Comparison of ENCODE assay signal across 1 cellular context in the genomic region with DNA sequence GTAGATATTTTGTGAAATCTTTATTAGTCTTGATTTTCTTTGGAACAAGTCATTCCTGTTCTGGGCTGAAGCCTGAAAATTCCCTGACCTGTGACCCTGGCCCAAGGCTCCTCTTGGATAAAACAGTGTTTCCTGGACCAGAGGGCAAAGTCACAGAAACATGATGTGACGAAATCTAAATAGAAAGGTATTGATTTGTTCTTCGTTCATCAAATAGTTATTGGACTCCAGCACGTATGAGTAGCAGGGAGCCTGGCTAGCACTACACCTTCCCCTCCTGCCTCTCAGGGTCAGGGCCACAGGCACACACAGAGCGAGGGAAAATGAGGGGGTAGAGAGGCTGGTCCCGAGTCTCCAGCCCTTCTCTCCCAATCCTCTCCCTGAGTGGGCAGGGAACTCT.
TF ChIP-seq lines count a peak whose summit lies in the region.

No MANE protein-coding gene starts in this region.

TF ChIP-seq in HepG2, 621 proteins besides CTCF, POLR2A, EP300 and RAD21 (continued from another document and continues in another):
- TF ChIP-seq, protein P1, sequence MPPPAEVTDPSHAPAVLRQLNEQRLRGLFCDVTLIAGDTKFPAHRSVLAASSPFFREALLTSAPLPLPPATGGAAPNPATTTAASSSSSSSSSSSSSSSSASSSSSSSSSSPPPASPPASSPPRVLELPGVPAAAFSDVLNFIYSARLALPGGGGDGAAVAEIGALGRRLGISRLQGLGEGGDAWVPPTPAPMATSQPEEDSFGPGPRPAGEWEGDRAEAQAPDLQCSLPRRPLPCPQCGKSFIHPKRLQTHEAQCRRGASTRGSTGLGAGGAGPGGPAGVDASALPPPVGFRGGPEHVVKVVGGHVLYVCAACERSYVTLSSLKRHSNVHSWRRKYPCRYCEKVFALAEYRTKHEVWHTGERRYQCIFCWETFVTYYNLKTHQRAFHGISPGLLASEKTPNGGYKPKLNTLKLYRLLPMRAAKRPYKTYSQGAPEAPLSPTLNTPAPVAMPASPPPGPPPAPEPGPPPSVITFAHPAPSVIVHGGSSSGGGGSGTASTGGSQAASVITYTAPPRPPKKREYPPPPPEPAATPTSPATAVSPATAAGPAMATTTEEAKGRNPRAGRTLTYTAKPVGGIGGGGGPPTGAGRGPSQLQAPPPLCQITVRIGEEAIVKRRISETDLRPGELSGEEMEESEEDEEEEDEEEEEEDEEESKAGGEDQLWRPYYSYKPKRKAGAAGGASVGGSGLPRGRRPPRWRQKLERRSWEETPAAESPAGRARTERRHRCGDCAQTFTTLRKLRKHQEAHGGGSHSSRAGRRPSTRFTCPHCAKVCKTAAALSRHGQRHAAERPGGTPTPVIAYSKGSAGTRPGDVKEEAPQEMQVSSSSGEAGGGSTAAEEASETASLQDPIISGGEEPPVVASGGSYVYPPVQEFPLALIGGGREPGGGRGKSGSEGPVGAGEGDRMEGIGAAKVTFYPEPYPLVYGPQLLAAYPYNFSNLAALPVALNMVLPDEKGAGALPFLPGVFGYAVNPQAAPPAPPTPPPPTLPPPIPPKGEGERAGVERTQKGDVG (CRISPR knock-in tag; IDR thresholded peaks at IDR 0.05; ENCODE audit: borderline replicate concordance), result no peak
- TF ChIP-seq ZNF749 (CRISPR knock-in tag; IDR thresholded peaks at IDR 0.05; ENCODE audit: borderline replicate concordance), result no peak
- TF ChIP-seq, protein P2, sequence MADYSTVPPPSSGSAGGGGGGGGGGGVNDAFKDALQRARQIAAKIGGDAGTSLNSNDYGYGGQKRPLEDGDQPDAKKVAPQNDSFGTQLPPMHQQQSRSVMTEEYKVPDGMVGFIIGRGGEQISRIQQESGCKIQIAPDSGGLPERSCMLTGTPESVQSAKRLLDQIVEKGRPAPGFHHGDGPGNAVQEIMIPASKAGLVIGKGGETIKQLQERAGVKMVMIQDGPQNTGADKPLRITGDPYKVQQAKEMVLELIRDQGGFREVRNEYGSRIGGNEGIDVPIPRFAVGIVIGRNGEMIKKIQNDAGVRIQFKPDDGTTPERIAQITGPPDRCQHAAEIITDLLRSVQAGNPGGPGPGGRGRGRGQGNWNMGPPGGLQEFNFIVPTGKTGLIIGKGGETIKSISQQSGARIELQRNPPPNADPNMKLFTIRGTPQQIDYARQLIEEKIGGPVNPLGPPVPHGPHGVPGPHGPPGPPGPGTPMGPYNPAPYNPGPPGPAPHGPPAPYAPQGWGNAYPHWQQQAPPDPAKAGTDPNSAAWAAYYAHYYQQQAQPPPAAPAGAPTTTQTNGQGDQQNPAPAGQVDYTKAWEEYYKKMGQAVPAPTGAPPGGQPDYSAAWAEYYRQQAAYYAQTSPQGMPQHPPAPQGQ (CRISPR knock-in tag; IDR thresholded peaks at IDR 0.05; ENCODE audit: borderline replicate concordance), result no peak
- peak; percentile 64; the same call in 1 of the 2 replicates for TF ChIP-seq HOXA5 (CRISPR knock-in tag; IDR thresholded peaks at IDR 0.05)
- TF ChIP-seq NFRKB (IDR thresholded peaks at IDR 0.05), result no peak
- peak; percentile 96 for TF ChIP-seq TRIM24 (CRISPR knock-in tag; IDR thresholded peaks at IDR 0.05)
- TF ChIP-seq SNRNP70 (IDR thresholded peaks at IDR 0.05; ENCODE audit: low read depth, low read length), result no peak
- TF ChIP-seq, protein P3, sequence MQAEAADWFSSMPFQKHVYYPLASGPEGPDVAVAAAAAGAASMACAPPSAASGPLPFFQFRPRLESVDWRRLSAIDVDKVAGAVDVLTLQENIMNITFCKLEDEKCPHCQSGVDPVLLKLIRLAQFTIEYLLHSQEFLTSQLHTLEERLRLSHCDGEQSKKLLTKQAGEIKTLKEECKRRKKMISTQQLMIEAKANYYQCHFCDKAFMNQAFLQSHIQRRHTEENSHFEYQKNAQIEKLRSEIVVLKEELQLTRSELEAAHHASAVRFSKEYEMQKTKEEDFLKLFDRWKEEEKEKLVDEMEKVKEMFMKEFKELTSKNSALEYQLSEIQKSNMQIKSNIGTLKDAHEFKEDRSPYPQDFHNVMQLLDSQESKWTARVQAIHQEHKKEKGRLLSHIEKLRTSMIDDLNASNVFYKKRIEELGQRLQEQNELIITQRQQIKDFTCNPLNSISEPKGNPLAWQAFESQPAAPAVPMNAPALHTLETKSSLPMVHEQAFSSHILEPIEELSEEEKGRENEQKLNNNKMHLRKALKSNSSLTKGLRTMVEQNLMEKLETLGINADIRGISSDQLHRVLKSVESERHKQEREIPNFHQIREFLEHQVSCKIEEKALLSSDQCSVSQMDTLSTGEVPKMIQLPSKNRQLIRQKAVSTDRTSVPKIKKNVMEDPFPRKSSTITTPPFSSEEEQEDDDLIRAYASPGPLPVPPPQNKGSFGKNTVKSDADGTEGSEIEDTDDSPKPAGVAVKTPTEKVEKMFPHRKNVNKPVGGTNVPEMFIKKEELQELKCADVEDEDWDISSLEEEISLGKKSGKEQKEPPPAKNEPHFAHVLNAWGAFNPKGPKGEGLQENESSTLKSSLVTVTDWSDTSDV (CRISPR knock-in tag; IDR thresholded peaks at IDR 0.05), result no peak
- TF ChIP-seq FOXC1 (CRISPR knock-in tag; IDR thresholded peaks at IDR 0.05; ENCODE audit: borderline replicate concordance), result no peak; the same call in 1 of the 2 replicates
- TF ChIP-seq, protein P4, sequence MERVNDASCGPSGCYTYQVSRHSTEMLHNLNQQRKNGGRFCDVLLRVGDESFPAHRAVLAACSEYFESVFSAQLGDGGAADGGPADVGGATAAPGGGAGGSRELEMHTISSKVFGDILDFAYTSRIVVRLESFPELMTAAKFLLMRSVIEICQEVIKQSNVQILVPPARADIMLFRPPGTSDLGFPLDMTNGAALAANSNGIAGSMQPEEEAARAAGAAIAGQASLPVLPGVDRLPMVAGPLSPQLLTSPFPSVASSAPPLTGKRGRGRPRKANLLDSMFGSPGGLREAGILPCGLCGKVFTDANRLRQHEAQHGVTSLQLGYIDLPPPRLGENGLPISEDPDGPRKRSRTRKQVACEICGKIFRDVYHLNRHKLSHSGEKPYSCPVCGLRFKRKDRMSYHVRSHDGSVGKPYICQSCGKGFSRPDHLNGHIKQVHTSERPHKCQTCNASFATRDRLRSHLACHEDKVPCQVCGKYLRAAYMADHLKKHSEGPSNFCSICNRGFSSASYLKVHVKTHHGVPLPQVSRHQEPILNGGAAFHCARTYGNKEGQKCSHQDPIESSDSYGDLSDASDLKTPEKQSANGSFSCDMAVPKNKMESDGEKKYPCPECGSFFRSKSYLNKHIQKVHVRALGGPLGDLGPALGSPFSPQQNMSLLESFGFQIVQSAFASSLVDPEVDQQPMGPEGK (CRISPR knock-in tag; IDR thresholded peaks at IDR 0.05), result 0 out of 2 replicates have a peak, but pooled peaks have one; percentile 26
- no peak for TF ChIP-seq ZC3H13 (CRISPR knock-in tag; IDR thresholded peaks at IDR 0.05)
- TF ChIP-seq, protein P5, sequence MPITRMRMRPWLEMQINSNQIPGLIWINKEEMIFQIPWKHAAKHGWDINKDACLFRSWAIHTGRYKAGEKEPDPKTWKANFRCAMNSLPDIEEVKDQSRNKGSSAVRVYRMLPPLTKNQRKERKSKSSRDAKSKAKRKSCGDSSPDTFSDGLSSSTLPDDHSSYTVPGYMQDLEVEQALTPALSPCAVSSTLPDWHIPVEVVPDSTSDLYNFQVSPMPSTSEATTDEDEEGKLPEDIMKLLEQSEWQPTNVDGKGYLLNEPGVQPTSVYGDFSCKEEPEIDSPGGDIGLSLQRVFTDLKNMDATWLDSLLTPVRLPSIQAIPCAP (CRISPR knock-in tag; IDR thresholded peaks at IDR 0.05; ENCODE audit: low read depth), result no peak
- TF ChIP-seq ZNF772 (CRISPR knock-in tag; IDR thresholded peaks at IDR 0.05), result 0 out of 2 replicates have a peak, but pooled peaks have one; percentile 49
- TF ChIP-seq ZNF839 (CRISPR knock-in tag; IDR thresholded peaks at IDR 0.05; ENCODE audit: borderline replicate concordance), result no peak
- no peak for TF ChIP-seq U2AF1 (optimal IDR thresholded peaks at IDR 0.05; ENCODE audit: low read depth, low read length)
- TF ChIP-seq CBX1 (IDR thresholded peaks at IDR 0.05; ENCODE audit: low read depth), result no peak
- peak; percentile 93 for TF ChIP-seq MIER3 (CRISPR knock-in tag; IDR thresholded peaks at IDR 0.05; ENCODE audit: borderline replicate concordance)
- no peak for TF ChIP-seq GZF1 (CRISPR knock-in tag; IDR thresholded peaks at IDR 0.05)
- TF ChIP-seq ZFYVE20 (CRISPR knock-in tag; IDR thresholded peaks at IDR 0.05; ENCODE audit: borderline replicate concordance, low read depth), result no peak
- TF ChIP-seq ZNF180 (CRISPR knock-in tag; IDR thresholded peaks at IDR 0.05; ENCODE audit: borderline replicate concordance, low read depth), result no peak
- peak; percentile 98 for TF ChIP-seq RCOR2 (CRISPR knock-in tag; IDR thresholded peaks at IDR 0.05)
- peak; percentile 59 for TF ChIP-seq ZNF644 (CRISPR knock-in tag; IDR thresholded peaks at IDR 0.05; ENCODE audit: low read depth)
- TF ChIP-seq SALL1 (CRISPR knock-in tag; IDR thresholded peaks at IDR 0.05), result peak; percentile 99
- TF ChIP-seq SCMH1 (CRISPR knock-in tag; IDR thresholded peaks at IDR 0.05; ENCODE audit: borderline replicate concordance), result no peak
- TF ChIP-seq ZKSCAN1 (IDR thresholded peaks at IDR 0.05; ENCODE audit: low read length), result no peak
- peak; percentile 85; the same call in 1 of the 2 replicates for TF ChIP-seq GATA4 (IDR thresholded peaks at IDR 0.05; ENCODE audit: borderline replicate concordance, low read depth)
- peak; percentile 90 for TF ChIP-seq TEAD3 (CRISPR knock-in tag; optimal IDR thresholded peaks at IDR 0.05; ENCODE audit: borderline replicate concordance)
- no peak for TF ChIP-seq SAFB2 (CRISPR knock-in tag; IDR thresholded peaks at IDR 0.05; ENCODE audit: borderline replicate concordance, low read depth)
- TF ChIP-seq CREM (IDR thresholded peaks at IDR 0.05), result peak; percentile 89
- TF ChIP-seq CREM (CRISPR knock-in tag; IDR thresholded peaks at IDR 0.05), result no peak
- TF ChIP-seq, protein P6, sequence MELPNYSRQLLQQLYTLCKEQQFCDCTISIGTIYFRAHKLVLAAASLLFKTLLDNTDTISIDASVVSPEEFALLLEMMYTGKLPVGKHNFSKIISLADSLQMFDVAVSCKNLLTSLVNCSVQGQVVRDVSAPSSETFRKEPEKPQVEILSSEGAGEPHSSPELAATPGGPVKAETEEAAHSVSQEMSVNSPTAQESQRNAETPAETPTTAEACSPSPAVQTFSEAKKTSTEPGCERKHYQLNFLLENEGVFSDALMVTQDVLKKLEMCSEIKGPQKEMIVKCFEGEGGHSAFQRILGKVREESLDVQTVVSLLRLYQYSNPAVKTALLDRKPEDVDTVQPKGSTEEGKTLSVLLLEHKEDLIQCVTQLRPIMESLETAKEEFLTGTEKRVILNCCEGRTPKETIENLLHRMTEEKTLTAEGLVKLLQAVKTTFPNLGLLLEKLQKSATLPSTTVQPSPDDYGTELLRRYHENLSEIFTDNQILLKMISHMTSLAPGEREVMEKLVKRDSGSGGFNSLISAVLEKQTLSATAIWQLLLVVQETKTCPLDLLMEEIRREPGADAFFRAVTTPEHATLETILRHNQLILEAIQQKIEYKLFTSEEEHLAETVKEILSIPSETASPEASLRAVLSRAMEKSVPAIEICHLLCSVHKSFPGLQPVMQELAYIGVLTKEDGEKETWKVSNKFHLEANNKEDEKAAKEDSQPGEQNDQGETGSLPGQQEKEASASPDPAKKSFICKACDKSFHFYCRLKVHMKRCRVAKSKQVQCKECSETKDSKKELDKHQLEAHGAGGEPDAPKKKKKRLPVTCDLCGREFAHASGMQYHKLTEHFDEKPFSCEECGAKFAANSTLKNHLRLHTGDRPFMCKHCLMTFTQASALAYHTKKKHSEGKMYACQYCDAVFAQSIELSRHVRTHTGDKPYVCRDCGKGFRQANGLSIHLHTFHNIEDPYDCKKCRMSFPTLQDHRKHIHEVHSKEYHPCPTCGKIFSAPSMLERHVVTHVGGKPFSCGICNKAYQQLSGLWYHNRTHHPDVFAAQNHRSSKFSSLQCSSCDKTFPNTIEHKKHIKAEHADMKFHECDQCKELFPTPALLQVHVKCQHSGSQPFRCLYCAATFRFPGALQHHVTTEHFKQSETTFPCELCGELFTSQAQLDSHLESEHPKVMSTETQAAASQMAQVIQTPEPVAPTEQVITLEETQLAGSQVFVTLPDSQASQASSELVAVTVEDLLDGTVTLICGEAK (IDR thresholded peaks at IDR 0.05), result no peak
- TF ChIP-seq, protein P6 (CRISPR knock-in tag; IDR thresholded peaks at IDR 0.05), result peak; percentile 95
- peak; percentile 76; the same call in 1 of the 2 replicates for TF ChIP-seq ZNF788 (CRISPR knock-in tag; IDR thresholded peaks at IDR 0.05; ENCODE audit: borderline replicate concordance)
- TF ChIP-seq ZBTB7B (CRISPR knock-in tag; IDR thresholded peaks at IDR 0.05), result peak; percentile 76; the same call in 1 of the 2 replicates
- TF ChIP-seq ZSCAN12 (CRISPR knock-in tag; IDR thresholded peaks at IDR 0.05), result no peak
- peak; percentile 97 for TF ChIP-seq HDAC2 (CRISPR knock-in tag; IDR thresholded peaks at IDR 0.05)
- TF ChIP-seq MTF2 (CRISPR knock-in tag; IDR thresholded peaks at IDR 0.05; ENCODE audit: borderline replicate concordance), result no peak
